36 cellular contexts compared by ENCODE assay signal in the genomic region with DNA sequence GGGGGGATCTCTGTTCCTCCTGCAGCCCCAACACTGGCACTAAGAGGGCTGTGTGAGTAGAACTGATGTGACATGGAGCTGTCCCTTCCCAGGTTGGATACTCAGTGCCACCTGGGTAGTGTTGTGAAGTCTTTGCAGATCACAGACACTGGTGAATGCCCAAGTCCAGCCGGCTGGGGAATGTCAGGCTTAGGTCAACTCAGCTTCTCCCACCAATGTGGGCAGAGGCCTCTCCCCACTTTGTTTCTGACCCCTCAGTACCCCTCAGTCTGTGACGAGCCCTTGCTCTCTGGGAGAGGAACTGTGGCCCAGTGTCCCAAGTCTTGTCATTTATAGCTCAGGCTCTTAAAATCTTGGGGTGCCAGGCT. TPM values are rescaled to one million over a fixed set of nuclear protein-coding genes. Genes with fewer than 3 reads are reported as not detected.
DNase-seq lines count a peak whose midpoint lies in the region; ATAC-seq and TF ChIP-seq lines count a peak whose summit lies in the region.
"Had no signal": no experiment of that assay in that cellular context is flagged by ENCODE, and none has a peak within 500 bp of the region (broad histone marks: within the 10 kb centered on the region; RNA-seq: fewer than 3 reads in every experiment).

No MANE protein-coding gene starts in this region.

- POLR2A ChIA-PET in MCF 10A (lab: Yijun Ruan, JAX) = interaction anchor here (0.6 to 2.0 kb wide), 2 partner anchors 8 to 14 kb away, joined by 3 to 5 read pairs; no protein-coding TSS in a partner anchor
- POLR2A ChIA-PET in activated CD4-positive, alpha-beta memory T cell treated with anti-CD3 and anti-CD28 coated beads, Interleukin-2, amount 10 ng/mL, durations not matched to agents 7 days and 5 days (lab: Charles Lee) = interaction anchor here (0.7 kb wide), 1 partner anchor 9 kb away, joined by 3 read pairs; no protein-coding TSS in a partner anchor

- H3K9me3 ChIP-seq in breast epithelium = no peaks in the 10 kb centered on the region
- H3K9me3 ChIP-seq in ascending aorta = no peaks in the 10 kb centered on the region
- no peaks in the 10 kb centered on the region for H3K9me3 ChIP-seq in testis
- H3K9me3 ChIP-seq: lower lobe of right lung, mucosa of descending colon, transverse colon had no signal

- H3K27me3 Mint-ChIP-seq in MCF 10A (ENCODE audit: insufficient read depth, unreplicated experiment) = no peaks in the 10 kb centered on the region
- H3K27me3 Mint-ChIP-seq in activated CD4-positive, alpha-beta memory T cell treated with anti-CD3 and anti-CD28 coated beads, Interleukin-2, amount 10 ng/mL, durations not matched to agents 7 days and 5 days = no peaks in the 10 kb centered on the region
- H3K27me3 Mint-ChIP-seq: activated CD4-positive, alpha-beta T cell treated with anti-CD3 and anti-CD28 coated beads for 36 hours; CD8-positive, alpha-beta memory T cell; natural killer cell treated with Interleukin-12 subunit alpha and Interleukin-12 subunit beta and Interleukin-15 and Interleukin-18, amount 100 ng/mL, for 72 hours had no signal

- H3K36me3 Mint-ChIP-seq in MCF 10A (ENCODE audit: insufficient read depth, unreplicated experiment) = no peaks in the 10 kb centered on the region
- no peaks in the 10 kb centered on the region for H3K36me3 Mint-ChIP-seq in activated CD4-positive, alpha-beta memory T cell treated with anti-CD3 and anti-CD28 coated beads, Interleukin-2, amount 10 ng/mL, durations not matched to agents 7 days and 5 days (ENCODE audit: low read depth)
- H3K36me3 Mint-ChIP-seq: natural killer cell treated with Interleukin-12 subunit alpha and Interleukin-12 subunit beta and Interleukin-15 and Interleukin-18, amount 100 ng/mL, for 72 hours had no signal

- peaks cover 0 to 9% of the 10 kb centered on the region in 2 donors for H3K4me1 ChIP-seq in breast epithelium
- H3K4me1 ChIP-seq in ascending aorta = peaks cover 7 to 18% of the 10 kb centered on the region in 2 donors
- H3K4me1 ChIP-seq in testis = peaks cover 65% of the 10 kb centered on the region

- ATAC-seq in GM21360 (IDR thresholded peaks at IDR 0.05; ENCODE audit: unreplicated experiment) (no peak), esophagus mucosa (no peak)
- ATAC-seq: activated CD4-positive, alpha-beta T cell treated with anti-CD3 and anti-CD28 coated beads for 36 hours; lower lobe of right lung; mucosa of descending colon; natural killer cell treated with Interleukin-12 subunit alpha and Interleukin-12 subunit beta and Interleukin-15 and Interleukin-18, amount 100 ng/mL, for 72 hours had no signal

- no peak for TF ChIP-seq CTCF in breast epithelium (IDR thresholded peaks at IDR 0.05)
- TF ChIP-seq CTCF in MCF 10A (IDR thresholded peaks at IDR 0.05; ENCODE audit: unreplicated experiment) = no peak
- no peak for TF ChIP-seq CTCF in ascending aorta (IDR thresholded peaks at IDR 0.05)
- TF ChIP-seq CTCF in testis (IDR thresholded peaks at IDR 0.05) = no peak

- intact Hi-C loops in breast epithelium (cut with DNase I; ENCODE audit: low total_unique reads) = no loop called here
- intact Hi-C loops in MCF 10A (cut with micrococcal nuclease) = no loop called here
- intact Hi-C loops in ascending aorta (cut with DNase I) = no loop called here
- intact Hi-C loops in testis (cut with DNase I; ENCODE audit: low total_unique reads) = no loop called here

- H3K36me3 ChIP-seq in breast epithelium (no peaks in the 10 kb centered on the region), ascending aorta (peaks cover 10 to 26% of the 10 kb centered on the region in 2 donors), testis (ENCODE audit: low read depth, missing control alignments) (no peaks in the 10 kb centered on the region)
- H3K36me3 ChIP-seq: transverse colon had no signal

- no peak overlapping the region for H3K27ac Mint-ChIP-seq in MCF 10A (ENCODE audit: low read depth, unreplicated experiment)
- no peak overlapping the region for H3K27ac Mint-ChIP-seq in activated CD4-positive, alpha-beta memory T cell treated with anti-CD3 and anti-CD28 coated beads, Interleukin-2, amount 10 ng/mL, durations not matched to agents 7 days and 5 days
- H3K27ac Mint-ChIP-seq: activated CD4-positive, alpha-beta T cell treated with anti-CD3 and anti-CD28 coated beads for 36 hours; CD8-positive, alpha-beta memory T cell; natural killer cell treated with Interleukin-12 subunit alpha and Interleukin-12 subunit beta and Interleukin-15 and Interleukin-18, amount 100 ng/mL, for 72 hours had no signal

- CTCF ChIA-PET in MCF 10A (lab: Yijun Ruan, JAX) = interaction anchor here (0.7 to 2.9 kb wide), 5 partner anchors 9 to 352 kb away, joined by 3 to 30 read pairs (median 3); no protein-coding TSS in a partner anchor
- CTCF ChIA-PET in activated CD4-positive, alpha-beta memory T cell treated with anti-CD3 and anti-CD28 coated beads, Interleukin-2, amount 10 ng/mL, durations not matched to agents 7 days and 5 days (lab: Charles Lee) = interaction anchor here (1.1 to 1.5 kb wide), 2 partner anchors 9 to 54 kb away, joined by 3 to 6 read pairs; no protein-coding TSS in a partner anchor

- BruUV-seq in MCF 10A (replicated peaks; lab: Mats Ljungman, UMichigan) = no TSS peak

- H3K4me1 Mint-ChIP-seq in MCF 10A (ENCODE audit: insufficient read depth, unreplicated experiment) = no peaks in the 10 kb centered on the region
- no peaks in the 10 kb centered on the region for H3K4me1 Mint-ChIP-seq in activated CD4-positive, alpha-beta memory T cell treated with anti-CD3 and anti-CD28 coated beads, Interleukin-2, amount 10 ng/mL, durations not matched to agents 7 days and 5 days
- H3K4me1 Mint-ChIP-seq: CD8-positive, alpha-beta memory T cell had no signal

- H3K4me3 ChIP-seq in breast epithelium (no peak overlapping the region), ascending aorta (no peak overlapping the region), testis (no peak overlapping the region)
- H3K4me3 ChIP-seq: lower lobe of right lung, mucosa of descending colon, SK-N-MC, transverse colon had no signal

- H3K27ac ChIP-seq in breast epithelium (peak overlapping the region; percentile 18 to 40), ascending aorta (peak overlapping the region; percentile 35 to 47), testis (peak overlapping the region; percentile 68 to 83)
- H3K27ac ChIP-seq: lower lobe of right lung, SK-N-MC, transverse colon had no signal

- DNase-seq in breast epithelium (ENCODE audit: low spot score in 2 of 2) (no peak), MCF 10A (ENCODE audit: unreplicated experiment) (no peak), ascending aorta (ENCODE audit: low spot score in 2 of 2) (no peak), mesenteric fat pad (ENCODE audit: low spot score) (peak; percentile 80), testis (no peak)
- no peak for DNase-seq in activated CD4-positive, alpha-beta memory T cell treated with anti-CD3 and anti-CD28 coated beads, Interleukin-2, amount 10 ng/mL, durations not matched to agents 7 days and 5 days
- DNase-seq: activated CD4-positive, alpha-beta T cell treated with anti-CD3 and anti-CD28 coated beads for 36 hours; activated CD8-positive, alpha-beta memory T cell treated with anti-CD3 and anti-CD28 coated beads for 24 hours; activated gamma-delta T cell treated with Interleukin-2 at 50 U/mL for 16 hours; activated T-cell treated with anti-CD3 and anti-CD28 coated beads, Interleukin-2, amount 50 U/mL, for 1 hour; AML-193; amniotic stem cell; CD8-positive, alpha-beta memory T cell; cortex of kidney; DMS 273 treated with DMSO at 0.1 percent for 48 hours; Kasumi-1; lower lobe of right lung; MV-4-11; NCI-H1436 treated with DMSO at 0.1 percent for 48 hours; NCI-H2107; RPMI8226; stimulated activated CD4-positive, alpha-beta T cell treated with anti-CD3 and anti-CD28 coated beads, Interleukin-12 subunit alpha, Interleukin-12 subunit beta, amount 100 ng/mL, for 4 hours; stimulated activated CD4-positive, alpha-beta T cell treated with anti-CD3 and anti-CD28 coated beads, Interleukin-4, amount 100 ng/mL, for 1 hour; stimulated activated naive CD4-positive, alpha-beta T cell had no signal

- TF ChIP-seq POLR2A in breast epithelium (IDR thresholded peaks at IDR 0.05) = no peak
- TF ChIP-seq POLR2A in testis (IDR thresholded peaks at IDR 0.05) = no peak

- no peaks in the 10 kb centered on the region for H3K9me3 Mint-ChIP-seq in MCF 10A (ENCODE audit: unreplicated experiment)
- H3K9me3 Mint-ChIP-seq in activated CD4-positive, alpha-beta memory T cell treated with anti-CD3 and anti-CD28 coated beads, Interleukin-2, amount 10 ng/mL, durations not matched to agents 7 days and 5 days = no peaks in the 10 kb centered on the region
- H3K9me3 Mint-ChIP-seq: CD8-positive, alpha-beta memory T cell; natural killer cell treated with Interleukin-12 subunit alpha and Interleukin-12 subunit beta and Interleukin-15 and Interleukin-18, amount 100 ng/mL, for 72 hours had no signal

- H3K4me3 Mint-ChIP-seq in MCF 10A (ENCODE audit: unreplicated experiment) = no peak overlapping the region
- no peak overlapping the region for H3K4me3 Mint-ChIP-seq in activated CD4-positive, alpha-beta memory T cell treated with anti-CD3 and anti-CD28 coated beads, Interleukin-2, amount 10 ng/mL, durations not matched to agents 7 days and 5 days
- H3K4me3 Mint-ChIP-seq: activated CD4-positive, alpha-beta T cell treated with anti-CD3 and anti-CD28 coated beads for 36 hours; CD8-positive, alpha-beta memory T cell; natural killer cell treated with Interleukin-12 subunit alpha and Interleukin-12 subunit beta and Interleukin-15 and Interleukin-18, amount 100 ng/mL, for 72 hours had no signal

- H3K27me3 ChIP-seq in breast epithelium (no peaks in the 10 kb centered on the region), ascending aorta (no peaks in the 10 kb centered on the region), testis (no peaks in the 10 kb centered on the region)
- H3K27me3 ChIP-seq: transverse colon had no signal

- 81 to 86% methylated on average over 2 of the region's 2 CpGs for WGBS in testis, 2 donors

RNA-seq across cellular contexts. Expression of gene SLC25A29, which starts 11.3 kb away (rescaled TPM):
- 100 to 1,000 TPM in 2 of 3 donors, 10 to 100 TPM in 1; 40.2 to 119 (median 110) TPM for total RNA-seq in breast epithelium
- 33.9 and 49.2 TPM in 2 replicates for total RNA-seq in MCF 10A (2022)
- total RNA-seq in ascending aorta = 193 TPM
- total RNA-seq in mesenteric fat pad = 20.0 TPM
- total RNA-seq in testis = 100 to 1,000 TPM; 185 to 322 TPM
- polyA plus RNA-seq in testis (ENCODE audit: insufficient read depth, low read depth, low replicate concordance) = 72.3 TPM
- total RNA-seq in activated CD4-positive, alpha-beta memory T cell treated with anti-CD3 and anti-CD28 coated beads, Interleukin-2, amount 10 ng/mL, durations not matched to agents 7 days and 5 days = 1 to 10 TPM; 8.2 to 8.9 TPM
- 15.5 TPM for total RNA-seq in esophagus mucosa

RNA-seq across cellular contexts. Expression of gene SLC25A47, which starts 28.2 kb away (rescaled TPM):
- total RNA-seq in breast epithelium = under 1 TPM in 1 of 3 donors, not detected in 2; 0.16 TPM
- total RNA-seq in MCF 10A (2022) = not detected in 2 replicates
- not detected for total RNA-seq in ascending aorta
- total RNA-seq in mesenteric fat pad = not detected
- under 1 TPM; 0.37 to 0.87 TPM for total RNA-seq in testis
- polyA plus RNA-seq in testis (ENCODE audit: insufficient read depth, low read depth, low replicate concordance) = 0.78 TPM
- total RNA-seq in activated CD4-positive, alpha-beta memory T cell treated with anti-CD3 and anti-CD28 coated beads, Interleukin-2, amount 10 ng/mL, durations not matched to agents 7 days and 5 days = not detected
- total RNA-seq in esophagus mucosa = not detected
- total RNA-seq: activated CD4-positive, alpha-beta T cell treated with anti-CD3 and anti-CD28 coated beads for 36 hours; CD8-positive, alpha-beta memory T cell; glomerular endothelial cell; H4; lower lobe of right lung; natural killer cell treated with Interleukin-12 subunit alpha and Interleukin-12 subunit beta and Interleukin-15 and Interleukin-18, amount 100 ng/mL, for 72 hours; NCI-H460; osteoblast; renal cortical epithelial cell; T-helper 2 cell treated with Interferon-gamma antibody and Interleukin-4, amounts not matched to agents 100 ng/mL and 5 ng/mL, for 36 hours had no signal
- polyA plus RNA-seq: CD8-positive, alpha-beta memory T cell had no signal

RNA-seq across cellular contexts. Expression of gene YY1, which starts 56.0 kb away (rescaled TPM):
- total RNA-seq in breast epithelium = 10 to 100 TPM; 46.2 to 61.2 (median 50.6) TPM
- 66.7 and 73.3 TPM in 2 replicates for total RNA-seq in MCF 10A (2022)
- 42.4 TPM for total RNA-seq in ascending aorta
- total RNA-seq in mesenteric fat pad = 61.3 TPM
- total RNA-seq in testis = 10 to 100 TPM; 58.1 to 68.2 TPM
- polyA plus RNA-seq in testis (ENCODE audit: insufficient read depth, low read depth, low replicate concordance) = 74.2 TPM
- total RNA-seq in activated CD4-positive, alpha-beta memory T cell treated with anti-CD3 and anti-CD28 coated beads, Interleukin-2, amount 10 ng/mL, durations not matched to agents 7 days and 5 days = 10 to 100 TPM; 94.0 to 95.6 TPM
- total RNA-seq in esophagus mucosa = 44.5 TPM
